Comparison of ENCODE assay signal across 24 cellular contexts in genomic region chr3:69712933-69713332, GRCh38. TPM values are rescaled to one million over a fixed set of nuclear protein-coding genes. Genes with fewer than 3 reads are reported as not detected.
"Had no signal": no experiment of that assay in that cellular context is flagged by ENCODE, and none has a peak within 500 bp of the region (broad histone marks: within the 10 kb centered on the region; RNA-seq: fewer than 3 reads in every experiment).

No MANE protein-coding gene starts in this region.

- DNase-seq: activated CD4-positive, alpha-beta T cell treated with anti-CD3 and anti-CD28 coated beads for 48 hours; activated CD4-positive, alpha-beta T cell treated with anti-CD3 and anti-CD28 coated beads, Interleukin-2, amount 50 U/mL, for 4 hours; activated CD4-positive, CD25-positive, alpha-beta regulatory T cell treated with anti-CD3 and anti-CD28 coated beads, Interleukin-2, amount 50 U/mL, for 72 hours; activated CD8-positive, alpha-beta memory T cell treated with anti-CD3 and anti-CD28 coated beads, Interleukin-2, amount 50 U/mL, for 48 hours; activated CD8-positive, alpha-beta T cell treated with anti-CD3 and anti-CD28 coated beads, Interleukin-2, amount 10 ng/mL, durations not matched to agents 7 days and 5 days; activated naive CD4-positive, alpha-beta T cell treated with anti-CD3 and anti-CD28 coated beads, Interleukin-2, amount 50 U/mL, for 16 hours; activated naive CD8-positive, alpha-beta T cell treated with anti-CD3 and anti-CD28 coated beads, Interleukin-2, amount 10 ng/mL, durations not matched to agents 7 days and 5 days; activated T-cell treated with anti-CD3 and anti-CD28 coated beads, Interleukin-2, amount 50 U/mL, for 1 hour; aorta; body of pancreas; Karpas-422; MM.1S; NCI-H1105; NCI-H1436 treated with DMSO at 0.1 percent for 48 hours; NCI-H187; NCI-H2081; NCI-H510A treated with DMSO at 0.1 percent for 48 hours; NCI-H69; NK-92 treated with Interleukin-12 subunit alpha and Interleukin-12 subunit beta, amount 100 ng/mL, for 24 hours; Peyer's patch; SHP77 had no signal

- H3K36me3 ChIP-seq: adrenal gland, Peyer's patch, SJSA1 had no signal

- H3K27ac ChIP-seq: body of pancreas, Peyer's patch, RWPE1, SJSA1 had no signal

- H3K4me3 ChIP-seq: adrenal gland, body of pancreas, Peyer's patch, SJSA1 had no signal

- ATAC-seq: activated CD8-positive, alpha-beta T cell treated with anti-CD3 and anti-CD28 coated beads, Interleukin-2, amount 10 ng/mL, durations not matched to agents 7 days and 5 days; body of pancreas had no signal

- H3K27me3 ChIP-seq: adrenal gland, body of pancreas, Peyer's patch, SJSA1 had no signal

- H3K9me3 ChIP-seq: adrenal gland, body of pancreas, Peyer's patch, SJSA1 had no signal

- H3K4me1 ChIP-seq: adrenal gland, body of pancreas, Peyer's patch had no signal

RNA-seq across cellular contexts. Expression of gene MITF, which starts 26.3 kb away (rescaled TPM):
- total RNA-seq: activated CD8-positive, alpha-beta T cell treated with anti-CD3 and anti-CD28 coated beads, Interleukin-2, amount 10 ng/mL, durations not matched to agents 7 days and 5 days had no signal
